23 cellular contexts compared by ENCODE assay signal in genomic region chr12:15633201-15633600, GRCh38.
DNase-seq lines count a peak whose midpoint lies in the region; ATAC-seq lines count a peak whose summit lies in the region.
"Had no signal": no experiment of that assay in that cellular context is flagged by ENCODE, and none has a peak within 500 bp of the region (broad histone marks: within the 10 kb centered on the region; RNA-seq: fewer than 3 reads in every experiment).

No MANE protein-coding gene starts in this region.

- no peak for ATAC-seq in GM21423 (IDR thresholded peaks at IDR 0.05; ENCODE audit: unreplicated experiment)
- ATAC-seq: lower lobe of right lung, psoas muscle had no signal

- H3K27me3 ChIP-seq in GM23248 (replicated peaks; ENCODE audit: insufficient read depth) (no peaks in the 10 kb centered on the region), adipocyte (replicated peaks; ENCODE audit: control insufficient read depth, insufficient read depth, low read length) (no peaks in the 10 kb centered on the region), subcutaneous abdominal adipose tissue (ENCODE audit: control insufficient read depth in 5 of 5, insufficient read depth in 4 of 5, low read length in 5 of 5) (no peaks in the 10 kb centered on the region)
- H3K27me3 ChIP-seq: MG63, spleen, transverse colon had no signal

- peak overlapping the region; percentile 99 for H3K27ac ChIP-seq in GM23248
- peak overlapping the region; percentile 26 for H3K27ac ChIP-seq in subcutaneous abdominal adipose tissue (ENCODE audit: low read depth, low read length)
- H3K27ac ChIP-seq: lower lobe of right lung, psoas muscle, RWPE1, spleen, transverse colon had no signal

- peak overlapping the region; percentile 53 for H3K9ac ChIP-seq in GM23248
- H3K9ac ChIP-seq in adipocyte (ENCODE audit: low read length): peak overlapping the region; percentile 77
- H3K9ac ChIP-seq in subcutaneous abdominal adipose tissue (ENCODE audit: low read length in 5 of 5): no peak overlapping the region

- H4K20me1 ChIP-seq in GM23248 (ENCODE audit: insufficient read depth): no peaks in the 10 kb centered on the region

- H3K79me2 ChIP-seq in GM23248 (ENCODE audit: insufficient read depth): peaks cover 33% of the 10 kb centered on the region

- H3K9me2 ChIP-seq in GM23248 (ENCODE audit: insufficient read depth): no peaks in the 10 kb centered on the region

- H3K9me3 ChIP-seq in GM23248 (ENCODE audit: low read depth): no peaks in the 10 kb centered on the region
- no peaks in the 10 kb centered on the region for H3K9me3 ChIP-seq in adipocyte (ENCODE audit: control insufficient read depth, low read length)
- no peaks in the 10 kb centered on the region for H3K9me3 ChIP-seq in subcutaneous abdominal adipose tissue (ENCODE audit: control insufficient read depth in 5 of 5, low read length in 5 of 5)
- H3K9me3 ChIP-seq: lower lobe of right lung, MG63, psoas muscle, spleen, transverse colon had no signal

- in situ Hi-C loops in GM23248 (cut with MboI): no loop called here

- peaks cover 11% of the 10 kb centered on the region; the same call in 1 of the 2 replicates for H3K36me3 ChIP-seq in GM23248 (ENCODE audit: low read depth)
- peaks cover 33% of the 10 kb centered on the region for H3K36me3 ChIP-seq in adipocyte (ENCODE audit: control insufficient read depth, insufficient read depth, low read length, severe bottlenecking)
- H3K36me3 ChIP-seq in subcutaneous abdominal adipose tissue (ENCODE audit: control insufficient read depth in 5 of 5, insufficient read depth in 5 of 5, low read length in 5 of 5): peaks cover 0 to 17% (median 13%) of the 10 kb centered on the region in 5 donors
- H3K36me3 ChIP-seq: spleen, transverse colon had no signal

- DNase-seq in GM23248: peak; percentile 49
- peak; percentile 64 for DNase-seq in adipocyte (ENCODE audit: low read depth)
- peak; percentile 72 for DNase-seq in fibroblast of gingiva (ENCODE audit: low read depth)
- DNase-seq in NCI-H1417 (lab: John Stamatoyannopoulos, UW): no peak
- no peak for DNase-seq in MV-4-11 (lab: John Stamatoyannopoulos, UW)
- DNase-seq in SHP77 (lab: John Stamatoyannopoulos, UW): no peak
- DNase-seq: activated CD8-positive, alpha-beta memory T cell treated with anti-CD3 and anti-CD28 coated beads, Interleukin-2, amount 50 U/mL, for 48 hours; activated effector memory CD4-positive, alpha-beta T cell treated with anti-CD3 and anti-CD28 coated beads, Interleukin-2, amount 50 U/mL, for 16 hours; dermis blood vessel endothelial cell; DND-41; foreskin melanocyte; H7; lower lobe of right lung; MG63; NCI-H2171; NCI-H526 treated with DMSO at 0.1 percent for 48 hours; psoas muscle; spleen; stimulated activated CD4-positive, alpha-beta T cell treated with anti-CD3 and anti-CD28 coated beads, Interleukin-4, amount 100 ng/mL, for 1 hour; transverse colon had no signal

- peaks cover 92% of the 10 kb centered on the region for H3F3A ChIP-seq in GM23248 (ENCODE audit: insufficient read depth)

- H3K4me2 ChIP-seq in GM23248 (ENCODE audit: unreplicated experiment): peak overlapping the region; percentile 68

- H3K4me1 ChIP-seq in GM23248 (ENCODE audit: insufficient read depth) (peaks cover 97% of the 10 kb centered on the region), adipocyte (ENCODE audit: control insufficient read depth, insufficient read depth, low read length) (peaks cover 85% of the 10 kb centered on the region), subcutaneous abdominal adipose tissue (ENCODE audit: control insufficient read depth in 5 of 5, insufficient read depth in 5 of 5, low read length in 5 of 5) (peaks cover 9 to 40% (median 27%) of the 10 kb centered on the region in 5 donors)

- WGBS in GM23248 (ENCODE audit: low coverage in 1 of 2, low lambda C conversion rate in 2 of 2, missing lambda C conversion rate in 2 of 2), 2 experiments: 55% methylated on average over 1 of the region's 1 CpG

- H2AFZ ChIP-seq in GM23248: no peak overlapping the region

- no peak overlapping the region for H3K4me3 ChIP-seq in GM23248
- H3K4me3 ChIP-seq in adipocyte (ENCODE audit: low read length): no peak overlapping the region
- no peak overlapping the region for H3K4me3 ChIP-seq in subcutaneous abdominal adipose tissue (ENCODE audit: low read depth in 1 of 5, low read length in 5 of 5)
- H3K4me3 ChIP-seq: lower lobe of right lung, MG63, psoas muscle, spleen, transverse colon had no signal

Comparison
In these comparisons a context has a peak if more than half of its experiments do, and no peak if none do; other contexts are left out.
1. DNase-seq: peak in GM23248 (single experiment), adipocyte (single experiment) and fibroblast of gingiva (single experiment); none in NCI-H1417 (0 of 3), MV-4-11 (single experiment) and SHP77 (0 of 2).
2. H3K9ac ChIP-seq: peak in GM23248 (single experiment) and adipocyte (single experiment); none in subcutaneous abdominal adipose tissue (0 of 5).